14 cellular contexts compared by ENCODE assay signal in genomic region chr14:47624126-47624525, GRCh38. TPM values are rescaled to one million over a fixed set of nuclear protein-coding genes. Genes with fewer than 3 reads are reported as not detected.
"Had no signal": no experiment of that assay in that cellular context is flagged by ENCODE, and none has a peak within 500 bp of the region (broad histone marks: within the 10 kb centered on the region; RNA-seq: fewer than 3 reads in every experiment).

No MANE protein-coding gene starts in this region.

RNA-seq across cellular contexts. Expression of gene MDGA2, which starts 51.3 kb away (rescaled TPM):
- total RNA-seq: activated naive CD4-positive, alpha-beta T cell treated with anti-CD3 and anti-CD28 coated beads for 36 hours; activated naive CD4-positive, alpha-beta T cell treated with anti-CD3 and anti-CD28 coated beads, Interleukin-2, amount 50 U/mL, for 72 hours; activated naive CD8-positive, alpha-beta T cell treated with anti-CD3 and anti-CD28 coated beads for 36 hours; activated naive CD8-positive, alpha-beta T cell treated with anti-CD3 and anti-CD28 coated beads, Interleukin-2, amount 10 ng/mL, durations not matched to agents 7 days and 5 days; activated T-cell treated with anti-CD3 and anti-CD28 coated beads, Interleukin-2, amount 50 U/mL, for 4 hours; activated T-cell treated with anti-CD3 and anti-CD28 coated beads, Interleukin-2, amount 50 U/mL, for 72 hours; activated T-helper 1 cell treated with anti-CD3 and anti-CD28 coated beads, Interleukin-12 subunit alpha, Interleukin-12 subunit beta, Interleukin-2, Interleukin-4 antibody, amounts not matched to agents 30 ng/mL and 10 ng/mL and 1 ng/mL, durations not matched to agents 14 hours and 24 hours and 36 hours; activated T-helper 17 cell treated with anti-CD3 and anti-CD28 coated beads, Interleukin-2, amount 50 U/mL, for 72 hours; activated T-helper 2 cell treated with anti-CD3 and anti-CD28 coated beads, Interferon-gamma antibody, Interleukin-2, Interleukin-4, amounts not matched to agents 10 μg/mL and 5 μg/mL and 100 μg/mL, durations not matched to agents 14 hours and 24 hours and 36 hours; ascending aorta; body of pancreas; breast epithelium; bronchial epithelial cell had no signal
- polyA plus RNA-seq: aorta had no signal
